31 cellular contexts compared by ENCODE assay signal in genomic region chr6:86744048-86744447, GRCh38.
"Had no signal": no experiment of that assay in that cellular context is flagged by ENCODE, and none has a peak within 500 bp of the region (broad histone marks: within the 10 kb centered on the region; RNA-seq: fewer than 3 reads in every experiment).

No MANE protein-coding gene starts in this region.

- FAIRE-seq: endometrium, endothelial cell of umbilical vein had no signal

- ATAC-seq: activated CD4-positive, CD25-positive, alpha-beta regulatory T cell treated with anti-CD3 and anti-CD28 coated beads, Interleukin-2, amount 50 U/mL, for 24 hours; activated CD8-positive, alpha-beta T cell treated with anti-CD3 and anti-CD28 coated beads for 36 hours; activated T-cell treated with anti-CD3 and anti-CD28 coated beads, Interleukin-2, amount 50 U/mL, for 4 hours; activated T-helper 17 cell treated with anti-CD3 and anti-CD28 coated beads, Interleukin-2, amount 50 U/mL, for 72 hours; body of pancreas; gastroesophageal sphincter; heart right ventricle; T-helper 17 cell had no signal

- DNase-seq: activated B cell treated with CpG ODN at 0.5 μM for 24 hours; activated CD4-positive, alpha-beta T cell treated with anti-CD3 and anti-CD28 coated beads for 48 hours; activated CD4-positive, alpha-beta T cell treated with anti-CD3 and anti-CD28 coated beads, Interleukin-2, amount 50 U/mL, for 1 hour; activated CD4-positive, alpha-beta T cell treated with anti-CD3 and anti-CD28 coated beads, Interleukin-2, amount 50 U/mL, for 48 hours; activated CD8-positive, alpha-beta memory T cell treated with anti-CD3 and anti-CD28 coated beads for 24 hours; activated CD8-positive, alpha-beta T cell treated with anti-CD3 and anti-CD28 coated beads for 36 hours; activated effector memory CD4-positive, alpha-beta T cell treated with Interleukin-2 at 50 U/mL for 16 hours; activated gamma-delta T cell treated with Interleukin-2 at 50 U/mL for 16 hours; activated naive CD4-positive, alpha-beta T cell treated with anti-CD3 and anti-CD28 coated beads, Interleukin-2, amount 50 U/mL, for 16 hours; activated naive CD4-positive, alpha-beta T cell treated with Interleukin-2 at 50 U/mL for 16 hours; activated T-cell treated with anti-CD3 and anti-CD28 coated beads, Interleukin-2, amount 50 U/mL, for 4 hours; amniotic stem cell; anterior cingulate cortex; body of pancreas; central memory CD4-positive, alpha-beta T cell; cerebellar nuclear complex; colonic mucosa; effector CD8-positive, alpha-beta T cell; esophagus squamous epithelium; foreskin melanocyte; heart right ventricle; T-helper 17 cell; T1000; WERI-Rb-1 had no signal

- H3K4me1 ChIP-seq: body of pancreas, colonic mucosa, esophagus squamous epithelium, gastroesophageal sphincter, heart right ventricle had no signal

- H3K4me3 ChIP-seq: body of pancreas, cardiac muscle cell, colonic mucosa, esophagus squamous epithelium, gastroesophageal sphincter, heart right ventricle had no signal

- H3K27me3 ChIP-seq: body of pancreas, cardiac muscle cell, colonic mucosa, esophagus squamous epithelium, gastroesophageal sphincter, heart right ventricle had no signal

- H3K27ac ChIP-seq: body of pancreas, cardiac muscle cell, colonic mucosa, epithelial cell of prostate, esophagus squamous epithelium, gastroesophageal sphincter, heart right ventricle, WERI-Rb-1 had no signal

- H3K9me3 ChIP-seq: body of pancreas, colonic mucosa, gastroesophageal sphincter had no signal

- H3K36me3 ChIP-seq: cardiac muscle cell, colonic mucosa, esophagus squamous epithelium, gastroesophageal sphincter, heart right ventricle, WERI-Rb-1 had no signal
